In the genomic region with DNA sequence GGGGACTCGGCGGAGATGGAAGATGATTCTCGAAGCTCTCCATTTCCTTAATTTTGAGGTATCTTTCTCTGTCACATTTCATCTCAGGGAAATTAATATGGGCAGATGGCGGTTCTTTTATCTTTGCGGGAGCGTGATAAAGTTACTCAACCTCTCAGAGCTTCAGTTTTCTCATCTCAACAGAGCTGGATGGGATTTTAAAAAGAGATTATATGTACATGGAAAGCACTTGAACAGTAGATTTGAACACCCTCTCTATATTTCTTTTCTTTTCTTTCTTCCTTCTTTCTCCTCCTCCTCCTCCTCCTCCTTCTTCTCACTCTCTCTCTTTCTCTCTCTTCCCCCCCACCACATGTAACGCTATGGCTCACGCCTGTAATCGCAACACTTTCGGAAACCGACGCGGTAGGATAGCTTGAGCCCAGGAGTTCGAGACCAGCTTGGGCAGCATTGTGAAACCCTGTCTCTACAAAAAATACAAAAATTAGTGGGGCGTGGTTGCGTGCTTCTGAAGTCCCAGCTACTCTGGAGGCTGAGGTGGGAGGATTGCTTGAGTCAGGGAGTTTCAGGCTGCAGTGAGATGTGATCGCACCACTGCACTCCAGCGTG, we compare ENCODE assay signal across 8 cellular contexts. TPM values are rescaled to one million over a fixed set of nuclear protein-coding genes. Genes with fewer than 3 reads are reported as not detected.
DNase-seq lines count a peak whose midpoint lies in the region; ATAC-seq, FAIRE-seq and TF ChIP-seq lines count a peak whose summit lies in the region.

No MANE protein-coding gene starts in this region.

- H4K91ac ChIP-seq in neuronal stem cell (ENCODE audit: low read depth, low read length, poor library complexity) = no peak overlapping the region

- H3K79me1 ChIP-seq in neuronal stem cell (ENCODE audit: low read depth, low read length) = peaks cover 2% of the 10 kb centered on the region

- no peak overlapping the region for H3K4ac ChIP-seq in neuronal stem cell (ENCODE audit: low read length)

- no peak overlapping the region for H3K14ac ChIP-seq in neuronal stem cell (ENCODE audit: low read length)

- peak overlapping the region; percentile 87 for H3K4me2 ChIP-seq in neuronal stem cell (ENCODE audit: insufficient read depth, low read length, poor library complexity, severe bottlenecking)

- H3K27me3 ChIP-seq in NT2/D1 (ENCODE audit: insufficient read depth, insufficient read length) = peaks cover 33% of the 10 kb centered on the region
- peaks cover 0 to 16% (median 0%) of the 10 kb centered on the region in 45 donors for H3K27me3 ChIP-seq in dorsolateral prefrontal cortex
- no peaks in the 10 kb centered on the region for H3K27me3 ChIP-seq in neuronal stem cell (ENCODE audit: control insufficient read depth in 3 of 3, insufficient read depth in 3 of 3, low read depth in 1 of 3, low read length in 3 of 3)

- no peak for DNase-seq in NT2/D1 (ENCODE audit: low read depth, low spot score)
- DNase-seq in dorsolateral prefrontal cortex = no peak
- no peak for DNase-seq in neuronal stem cell (ENCODE audit: low spot score)
- no peak for DNase-seq in GM03348 (ENCODE audit: low spot score)
- no peak for DNase-seq in AG08396 (ENCODE audit: low spot score)
- DNase-seq in HTR-8/SVneo (ENCODE audit: insufficient read length, low spot score) = no peak
- DNase-seq in RCC 7860 (ENCODE audit: low spot score) = no peak

- H3K4me1 ChIP-seq in NT2/D1 (ENCODE audit: insufficient read depth, insufficient read length) (peaks cover 5% of the 10 kb centered on the region), neuronal stem cell (ENCODE audit: control insufficient read depth in 2 of 2, insufficient read depth in 1 of 2, low read depth in 1 of 2, low read length in 2 of 2) (peaks cover 4 to 7% of the 10 kb centered on the region in 2 donors)

- no CpG with 5 or more reads among the region's 18 CpGs for whole genome bisulfite sequencing in neuronal stem cell (ENCODE audit: extremely low coverage in 2 of 2, insufficient read length in 2 of 2, insufficient replicate concordance in 1 of 2), 2 donors

- H3K9ac ChIP-seq in NT2/D1 (ENCODE audit: insufficient read length, low read depth) = peak overlapping the region; percentile 62
- H3K9ac ChIP-seq in neuronal stem cell (ENCODE audit: low read depth, low read length, poor library complexity) = peak overlapping the region; percentile 82

- H2BK120ac ChIP-seq in neuronal stem cell (ENCODE audit: low read depth, low read length) = no peak overlapping the region

- H2AFZ ChIP-seq in neuronal stem cell (ENCODE audit: low read length) = peak overlapping the region; percentile 92

- no peak overlapping the region for H2AK5ac ChIP-seq in neuronal stem cell (ENCODE audit: low read depth, low read length)

- H2BK5ac ChIP-seq in neuronal stem cell (ENCODE audit: low read length) = no peak overlapping the region

- no peak for FAIRE-seq in HTR-8/SVneo (lab: Jason Lieb, UNC)
- FAIRE-seq in RCC 7860 (lab: Jason Lieb, UNC) = no peak

- H3K4me3 ChIP-seq in NT2/D1 (ENCODE audit: insufficient read length, low read depth) (peak overlapping the region; percentile 68), dorsolateral prefrontal cortex (peak overlapping the region; percentile 38 to 77 (median 60)), neuronal stem cell (ENCODE audit: low read length in 2 of 2) (peak overlapping the region; percentile 79 to 98)

- no peak overlapping the region for H2BK15ac ChIP-seq in neuronal stem cell (ENCODE audit: low read length)

- H3K27ac ChIP-seq in dorsolateral prefrontal cortex (peak overlapping the region in 5 of 59 donors; percentile 18 to 62 (median 28)), neuronal stem cell (replicated peaks; ENCODE audit: low read length) (no peak overlapping the region)

- H3K36me3 ChIP-seq in NT2/D1 (ENCODE audit: insufficient read depth, insufficient read length, low read length) (peaks cover 3% of the 10 kb centered on the region), neuronal stem cell (replicated peaks in 1 of 2; ENCODE audit: control insufficient read depth in 2 of 2, insufficient read depth in 2 of 2, low read length in 2 of 2) (peaks cover 4 to 24% of the 10 kb centered on the region in 2 donors)

- H3K9me3 ChIP-seq in NT2/D1 (ENCODE audit: insufficient read depth, low read length) = no peaks in the 10 kb centered on the region
- H3K9me3 ChIP-seq in neuronal stem cell (replicated peaks in 1 of 2; ENCODE audit: control insufficient read depth in 2 of 2, insufficient read depth in 1 of 2, low read depth in 1 of 2, low read length in 2 of 2) = no peaks in the 10 kb centered on the region

- TF ChIP-seq CTCF in dorsolateral prefrontal cortex (IDR thresholded peaks at IDR 0.05 in 54 of 56, conservative IDR thresholded peaks at IDR 0.05 in 2 of 56; ENCODE audit: low read depth in 1 of 56, partially characterized antibody in 56 of 56) = no peak

- no peak overlapping the region for H2BK12ac ChIP-seq in neuronal stem cell (ENCODE audit: low read length)

- no peak overlapping the region for H4K8ac ChIP-seq in neuronal stem cell (ENCODE audit: low read depth, low read length)

- peak overlapping the region; percentile 88 for H3K18ac ChIP-seq in neuronal stem cell (ENCODE audit: low read length)

- intact Hi-C loops in dorsolateral prefrontal cortex (cut with DNase I) = no loop called here

- H3K23ac ChIP-seq in neuronal stem cell (ENCODE audit: low read depth, low read length, poor library complexity) = peak overlapping the region; percentile 76

- peak; percentile 36 for ATAC-seq in GM19328 (IDR thresholded peaks at IDR 0.05; ENCODE audit: unreplicated experiment)

RNA-seq across cellular contexts. Expression of a gene that starts 0.6 kb away (rescaled TPM):
- total RNA-seq in dorsolateral prefrontal cortex = 10 to 100 TPM in 119 of 120 experiments, 1 to 10 TPM in 1; 9.4 to 32.8 (median 20.0) TPM
- polyA plus RNA-seq in neuronal stem cell (2013, experiment 1 of 2) = 46.6 TPM
- 46.6 TPM for polyA plus RNA-seq in neuronal stem cell (2013, experiment 2 of 2)
